18 cellular contexts compared by ENCODE assay signal in the genomic region with DNA sequence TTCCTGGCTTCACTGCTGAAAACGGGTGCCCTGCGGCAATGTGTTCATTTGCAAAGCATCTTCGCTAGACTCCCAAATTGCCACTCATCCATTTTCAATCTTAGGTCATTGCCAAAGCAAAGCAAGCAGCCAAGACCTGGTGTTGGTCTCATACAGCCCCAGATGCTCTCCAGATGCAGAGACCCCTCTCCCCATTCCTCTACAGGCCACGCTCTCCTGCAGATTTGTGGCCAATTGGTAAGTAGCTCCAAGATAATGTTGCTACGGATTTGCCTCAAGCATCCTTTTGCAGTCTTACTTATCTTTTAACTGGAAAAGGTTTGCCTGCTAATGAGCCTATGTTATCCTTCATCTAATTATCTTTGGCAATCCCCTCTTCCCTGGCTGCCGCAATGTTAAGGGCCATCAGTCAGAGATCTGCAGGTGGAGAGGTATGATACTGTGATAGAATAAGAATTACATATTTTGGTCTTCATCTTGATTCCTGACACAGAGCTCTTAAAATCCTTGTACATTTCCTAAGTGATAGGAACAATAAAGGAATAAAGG.
DNase-seq lines count a peak whose midpoint lies in the region; TF ChIP-seq lines count a peak whose summit lies in the region.
"Had no signal": no experiment of that assay in that cellular context is flagged by ENCODE, and none has a peak within 500 bp of the region (broad histone marks: within the 10 kb centered on the region; RNA-seq: fewer than 3 reads in every experiment).

No MANE protein-coding gene starts in this region.

- TF ChIP-seq RAD21 in SK-N-SH (IDR thresholded peaks at IDR 0.05; ENCODE audit: low read length) = no peak

- H3K9me3 ChIP-seq in SK-N-SH (no peaks in the 10 kb centered on the region), thyroid gland (no peaks in the 10 kb centered on the region), neural progenitor cell (ENCODE audit: low read depth) (peaks cover 7% of the 10 kb centered on the region)

- H3K36me3 ChIP-seq in SK-N-SH (replicated peaks in 1 of 2; ENCODE audit: control insufficient read depth in 1 of 2, insufficient read depth in 2 of 2, low read length in 1 of 2) (no peaks in the 10 kb centered on the region), thyroid gland (no peaks in the 10 kb centered on the region), neural progenitor cell (no peaks in the 10 kb centered on the region)

- intact Hi-C loops in thyroid gland (cut with DNase I) = no loop called here

- H3K9me3 Mint-ChIP-seq in brain (peaks cover 5 to 19% (median 17%) of the 10 kb centered on the region in 5 experiments), neural progenitor cell (peaks cover 6% of the 10 kb centered on the region)

- CTCF ChIA-PET in SK-N-SH (lab: Yijun Ruan, JAX) = interaction anchor here (0.8 to 1.5 kb wide), 5 partner anchors 10 to 310 kb away, joined by 3 to 4 read pairs (median 3); no protein-coding TSS in a partner anchor

- H3K9me2 ChIP-seq in SK-N-SH = no peaks in the 10 kb centered on the region

- no peaks in the 10 kb centered on the region for H3K27me3 ChIP-seq in SK-N-SH (ENCODE audit: insufficient read depth)
- no peaks in the 10 kb centered on the region for H3K27me3 ChIP-seq in thyroid gland
- H3K27me3 ChIP-seq in neural progenitor cell = no peaks in the 10 kb centered on the region
- H3K27me3 ChIP-seq: BLaER1 treated with 17β-estradiol and CSF1 and Interleukin-3, amounts not matched to agents 10 nM and 100 nM had no signal

- POLR2A ChIA-PET in SK-N-SH (lab: Yijun Ruan, JAX) = no interaction called here

- H2AFZ ChIP-seq in SK-N-SH (ENCODE audit: low read depth) (no peak overlapping the region), neural progenitor cell (replicated peaks) (no peak overlapping the region)
- H2AFZ ChIP-seq: GM23338 had no signal

- H3K4me1 ChIP-seq in SK-N-SH (ENCODE audit: control insufficient read depth in 1 of 2, insufficient read depth in 2 of 2, low read depth in 1 of 2, low read length in 1 of 2) (peaks cover 0 to 8% of the 10 kb centered on the region in 2 experiments; a peak in 2 of 4 replicates), thyroid gland (no peaks in the 10 kb centered on the region), neural progenitor cell (no peaks in the 10 kb centered on the region)
- H3K4me1 ChIP-seq: BLaER1 treated with 17β-estradiol and CSF1 and Interleukin-3, amounts not matched to agents 10 nM and 100 nM; Caco-2 had no signal

- TF ChIP-seq EP300 in SK-N-SH (IDR thresholded peaks at IDR 0.05; ENCODE audit: borderline replicate concordance in 1 of 2, low read depth in 1 of 2, low read length in 1 of 2) = peak in 1 of 2 experiments; percentile 34; a peak in 1 of 4 replicates

- TF ChIP-seq CTCF in SK-N-SH (IDR thresholded peaks at IDR 0.05) = no peak
- TF ChIP-seq CTCF in brain (conservative IDR thresholded peaks at IDR 0.05) = no peak
- no peak for TF ChIP-seq CTCF in thyroid gland (IDR thresholded peaks at IDR 0.05)
- TF ChIP-seq CTCF in neural progenitor cell (IDR thresholded peaks at IDR 0.05) = no peak

- H3K27me3 Mint-ChIP-seq in brain (peaks cover 3% of the 10 kb centered on the region), neural progenitor cell (ENCODE audit: insufficient read depth, low read depth) (peaks cover 8% of the 10 kb centered on the region)
- H3K27me3 Mint-ChIP-seq: B cell; CD4-positive, alpha-beta T cell had no signal

- H3K4me2 ChIP-seq in SK-N-SH = no peak overlapping the region
- no peak overlapping the region for H3K4me2 ChIP-seq in neural progenitor cell
- H3K4me2 ChIP-seq: BLaER1 treated with 17β-estradiol and CSF1 and Interleukin-3, amounts not matched to agents 10 nM and 100 nM; GM23338 had no signal

- H3F3A ChIP-seq in SK-N-SH (replicated peaks; ENCODE audit: insufficient read depth) = no peaks in the 10 kb centered on the region
- H3F3A ChIP-seq in neural progenitor cell (ENCODE audit: low read depth) = no peaks in the 10 kb centered on the region

- H3K4me3 Mint-ChIP-seq in brain = no peak overlapping the region
- H3K4me3 Mint-ChIP-seq in neural progenitor cell = no peak overlapping the region
- H3K4me3 Mint-ChIP-seq: B cell; CD14-positive monocyte; CD4-positive, alpha-beta T cell; GM23338; H9 had no signal

- H3K27ac ChIP-seq in SK-N-SH (ENCODE audit: low read depth in 2 of 2, low read length in 1 of 2) (0 out of 4 replicates have a peak overlapping the region, but pooled peaks of 1 of the 2 experiments have one; percentile 23), thyroid gland (no peak overlapping the region), neural progenitor cell (no peak overlapping the region)
- H3K27ac ChIP-seq: BLaER1 treated with 17β-estradiol and CSF1 and Interleukin-3, amounts not matched to agents 10 nM and 100 nM had no signal

- H3K27ac Mint-ChIP-seq in brain (peak overlapping the region in 3 of 5 experiments; percentile 18 to 83 (median 78)), neural progenitor cell (no peak overlapping the region)
- H3K27ac Mint-ChIP-seq: B cell; CD4-positive, alpha-beta T cell; GM23338 had no signal

- 67% methylated on average over 6 of the region's 6 CpGs for WGBS in SK-N-SH (ENCODE audit: low lambda C conversion rate)
- WGBS in thyroid gland, 2 donors = 93 to 94% methylated on average over 6 of the region's 6 CpGs

- H3K79me2 ChIP-seq in SK-N-SH (ENCODE audit: insufficient read depth) (no peaks in the 10 kb centered on the region), neural progenitor cell (ENCODE audit: low read depth) (no peaks in the 10 kb centered on the region)

- H3K4me1 Mint-ChIP-seq in brain (peaks cover 27% of the 10 kb centered on the region), neural progenitor cell (no peaks in the 10 kb centered on the region)
- H3K4me1 Mint-ChIP-seq: B cell, CD14-positive monocyte, GM23338, H9 had no signal

- H3K36me3 Mint-ChIP-seq in brain (peaks cover 12% of the 10 kb centered on the region), neural progenitor cell (peaks cover 2% of the 10 kb centered on the region)

- H3K9ac ChIP-seq in SK-N-SH (no peak overlapping the region), neural progenitor cell (no peak overlapping the region)
- H3K9ac ChIP-seq: BLaER1 treated with 17β-estradiol and CSF1 and Interleukin-3, amounts not matched to agents 10 nM and 100 nM had no signal

- TF ChIP-seq POLR2A in thyroid gland (IDR thresholded peaks at IDR 0.05) = no peak

- no peak overlapping the region for H3K4me3 ChIP-seq in SK-N-SH (ENCODE audit: low read depth in 2 of 2, low read length in 1 of 2)
- H3K4me3 ChIP-seq in thyroid gland (replicated peaks in 1 of 3) = no peak overlapping the region
- no peak overlapping the region for H3K4me3 ChIP-seq in neural progenitor cell
- H3K4me3 ChIP-seq: BLaER1 treated with 17β-estradiol and CSF1 and Interleukin-3, amounts not matched to agents 10 nM and 100 nM; GM23338 had no signal

- peak; percentile 62 for DNase-seq in NCI-H82 (lab: John Stamatoyannopoulos, UW)
- peak; percentile 79 for DNase-seq in SK-N-SH
- no peak for DNase-seq in thyroid gland
- DNase-seq in NK-92 (lab: John Stamatoyannopoulos, UW; ENCODE audit: unreplicated experiment) = no peak
- DNase-seq in neural progenitor cell (ENCODE audit: low spot score) = no peak
- no peak for DNase-seq in KG1 (lab: John Stamatoyannopoulos, UW)
- DNase-seq: Caco-2; CD4-positive, alpha-beta T cell; DMS 273 treated with DMSO at 0.1 percent for 48 hours; DMS53; DMS79 treated with DMSO at 0.1 percent for 48 hours; GF-D8; H9 had no signal

- no peaks in the 10 kb centered on the region for H4K20me1 ChIP-seq in SK-N-SH (ENCODE audit: insufficient read depth)
- no peaks in the 10 kb centered on the region for H4K20me1 ChIP-seq in neural progenitor cell (ENCODE audit: low read depth)
- H4K20me1 ChIP-seq: BLaER1 treated with 17β-estradiol and CSF1 and Interleukin-3, amounts not matched to agents 10 nM and 100 nM had no signal

TF ChIP-seq in SK-N-SH, 30 proteins besides CTCF, POLR2A, EP300 and RAD21:
- TF ChIP-seq RCOR1 (IDR thresholded peaks at IDR 0.05; ENCODE audit: low read length) = peak; percentile 96
- peak; percentile 91 for TF ChIP-seq GATA2 (CRISPR knock-in tag; IDR thresholded peaks at IDR 0.05)
- TF ChIP-seq, protein P1, sequence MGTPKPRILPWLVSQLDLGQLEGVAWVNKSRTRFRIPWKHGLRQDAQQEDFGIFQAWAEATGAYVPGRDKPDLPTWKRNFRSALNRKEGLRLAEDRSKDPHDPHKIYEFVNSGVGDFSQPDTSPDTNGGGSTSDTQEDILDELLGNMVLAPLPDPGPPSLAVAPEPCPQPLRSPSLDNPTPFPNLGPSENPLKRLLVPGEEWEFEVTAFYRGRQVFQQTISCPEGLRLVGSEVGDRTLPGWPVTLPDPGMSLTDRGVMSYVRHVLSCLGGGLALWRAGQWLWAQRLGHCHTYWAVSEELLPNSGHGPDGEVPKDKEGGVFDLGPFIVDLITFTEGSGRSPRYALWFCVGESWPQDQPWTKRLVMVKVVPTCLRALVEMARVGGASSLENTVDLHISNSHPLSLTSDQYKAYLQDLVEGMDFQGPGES (IDR thresholded peaks at IDR 0.05; ENCODE audit: low read depth, low read length) = no peak
- TF ChIP-seq TCF12 (IDR thresholded peaks at IDR 0.05) = peak; percentile 32; the same call in 1 of the 2 replicates

Comparison
In these comparisons a context has a peak if more than half of its experiments do, and no peak if none do; other contexts are left out.
1. DNase-seq: peak in NCI-H82 (single experiment) and SK-N-SH (single experiment); none in thyroid gland (0 of 2), NK-92 (single experiment), neural progenitor cell (single experiment) and KG1 (single experiment).